19 cellular contexts compared by ENCODE assay signal in the genomic region with DNA sequence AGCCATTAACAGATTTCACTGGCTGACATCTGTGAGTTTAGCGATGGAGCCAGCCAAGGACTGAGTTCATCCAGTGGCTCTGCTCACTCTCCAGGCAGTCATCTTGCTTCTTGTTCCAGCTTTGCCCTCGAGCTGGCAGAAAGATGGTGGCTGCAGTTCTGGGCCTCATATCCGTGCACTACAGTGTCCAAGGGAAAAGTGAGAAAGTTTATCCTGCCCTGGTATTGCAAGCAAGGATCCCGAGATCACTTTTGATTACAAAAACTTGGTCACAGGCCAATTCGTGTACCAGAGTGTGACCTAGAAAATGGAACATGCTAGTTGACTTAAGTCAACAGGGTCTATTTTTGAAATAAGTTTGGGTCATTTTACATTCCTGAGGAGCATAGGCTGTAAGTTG.
"Had no signal": no experiment of that assay in that cellular context is flagged by ENCODE, and none has a peak within 500 bp of the region (broad histone marks: within the 10 kb centered on the region; RNA-seq: fewer than 3 reads in every experiment).

No MANE protein-coding gene starts in this region.

- DNase-seq: effector CD8-positive, alpha-beta T cell; endodermal cell; foreskin keratinocyte; glutamatergic neuron; heart right ventricle; hippocampal formation; left ventricle myocardium superior; lower lobe of right lung; natural killer cell; occipital lobe; ovary; posterior cingulate gyrus; right lobe of liver; small intestine; stimulated activated CD4-positive, alpha-beta T cell treated with anti-CD3 and anti-CD28 coated beads, Interleukin-15, amount 100 ng/mL, for 24 hours; stimulated activated CD4-positive, alpha-beta T cell treated with anti-CD3 and anti-CD28 coated beads, Interleukin-2, amount 100 ng/mL, for 48 hours; stimulated activated naive B cell treated with anti-CD40 and anti-IgM and Interleukin-4, amounts not matched to agents 10 μg/mL and 1 μg/mL and 100 μg/mL, for 72 hours; upper lobe of left lung had no signal

- ATAC-seq: foreskin keratinocyte; heart right ventricle; left ventricle myocardium superior; lower lobe of right lung; natural killer cell; right lobe of liver; stimulated activated naive B cell treated with anti-CD40 and anti-IgM and Interleukin-4, amounts not matched to agents 10 μg/mL and 1 μg/mL and 100 μg/mL, for 72 hours had no signal

- H3K4me3 ChIP-seq: esophagus muscularis mucosa, heart right ventricle, lower lobe of right lung, ovary, right lobe of liver, upper lobe of left lung had no signal

- H3K9me3 ChIP-seq: esophagus muscularis mucosa, heart right ventricle, lower lobe of right lung, ovary, right lobe of liver, upper lobe of left lung had no signal

- H3K27ac ChIP-seq: esophagus muscularis mucosa, foreskin keratinocyte, heart right ventricle, lower lobe of right lung, ovary, right lobe of liver, upper lobe of left lung had no signal

- H3K36me3 ChIP-seq: heart right ventricle, lower lobe of right lung, ovary, right lobe of liver, upper lobe of left lung had no signal

- H3K4me1 ChIP-seq: esophagus muscularis mucosa, foreskin keratinocyte, heart right ventricle, lower lobe of right lung, right lobe of liver, upper lobe of left lung had no signal

- H3K27me3 ChIP-seq: esophagus muscularis mucosa, ovary, upper lobe of left lung had no signal
